In genomic region chr6:75292522-75292921, GRCh38 we compare ENCODE assay signal across 35 cellular contexts.
"Had no signal": no experiment of that assay in that cellular context is flagged by ENCODE, and none has a peak within 500 bp of the region (broad histone marks: within the 10 kb centered on the region; RNA-seq: fewer than 3 reads in every experiment).

No MANE protein-coding gene starts in this region.

- H3K27me3 ChIP-seq: Peyer's patch had no signal

- H3K4me1 ChIP-seq: Peyer's patch had no signal

- H3K27ac ChIP-seq: Peyer's patch, VCaP had no signal

- H3K9me3 ChIP-seq: Peyer's patch had no signal

- H3K4me3 ChIP-seq: Peyer's patch had no signal

- H3K36me3 ChIP-seq: Peyer's patch had no signal

- DNase-seq: activated B cell treated with CpG ODN at 0.5 μM for 24 hours; activated CD4-positive, alpha-beta memory T cell treated with anti-CD3 and anti-CD28 coated beads, Interleukin-2, amount 10 ng/mL, durations not matched to agents 7 days and 5 days; activated CD4-positive, alpha-beta T cell treated with anti-CD3 and anti-CD28 coated beads for 4 hours; activated CD4-positive, CD25-positive, alpha-beta regulatory T cell treated with anti-CD3 and anti-CD28 coated beads, Interleukin-2, amount 50 U/mL, for 72 hours; activated CD8-positive, alpha-beta memory T cell treated with anti-CD3 and anti-CD28 coated beads for 24 hours; activated CD8-positive, alpha-beta memory T cell treated with anti-CD3 and anti-CD28 coated beads, Interleukin-2, amount 10 ng/mL, durations not matched to agents 7 days and 5 days; activated effector memory CD4-positive, alpha-beta T cell treated with anti-CD3 and anti-CD28 coated beads, Interleukin-2, amount 50 U/mL, for 16 hours; activated naive CD4-positive, alpha-beta T cell treated with Interleukin-2 at 50 U/mL for 16 hours; activated naive CD8-positive, alpha-beta T cell treated with anti-CD3 and anti-CD28 coated beads, Interleukin-2, amount 10 ng/mL, durations not matched to agents 7 days and 5 days; activated T-cell treated with anti-CD3 and anti-CD28 coated beads, Interleukin-2, amount 50 U/mL, for 1 hour; activated T-cell treated with anti-CD3 and anti-CD28 coated beads, Interleukin-2, amount 50 U/mL, for 72 hours; amygdala; central memory CD4-positive, alpha-beta T cell; Karpas-422; KBM-7; NCI-H1105; NCI-H1417 treated with DMSO at 0.1 percent for 48 hours; NCI-H187 treated with DMSO at 0.1 percent for 48 hours; NCI-H2081; NCI-H2171 treated with DMSO at 0.1 percent for 48 hours; NCI-H2227 treated with DMSO at 0.1 percent for 48 hours; NCI-H446; NCI-H510A treated with DMSO at 0.1 percent for 48 hours; NCI-H526 treated with DMSO at 0.1 percent for 48 hours; NCI-H774; PC-3; Peyer's patch; RPMI8226; SIG-M5; SW 1271; T-helper 1 cell; T-helper 2 cell; T-helper 9 cell had no signal

- ATAC-seq: activated CD8-positive, alpha-beta memory T cell treated with anti-CD3 and anti-CD28 coated beads, Interleukin-2, amount 10 ng/mL, durations not matched to agents 7 days and 5 days; activated T-cell treated with anti-CD3 and anti-CD28 coated beads, Interleukin-2, amount 50 U/mL, for 72 hours; activated T-helper 17 cell treated with anti-CD3 and anti-CD28 coated beads, Interleukin-2, amount 50 U/mL, for 72 hours; PC-3 had no signal
